22 cellular contexts compared by ENCODE assay signal in genomic region chr3:176490357-176490756, GRCh38.
DNase-seq lines count a peak whose midpoint lies in the region; ATAC-seq lines count a peak whose summit lies in the region.
"Had no signal": no experiment of that assay in that cellular context is flagged by ENCODE, and none has a peak within 500 bp of the region (broad histone marks: within the 10 kb centered on the region; RNA-seq: fewer than 3 reads in every experiment).

No MANE protein-coding gene starts in this region.

- peak; percentile 1 for DNase-seq in renal cortical epithelial cell (ENCODE audit: low read depth)
- DNase-seq in activated CD4-positive, alpha-beta T cell treated with anti-CD3 and anti-CD28 coated beads for 1 hour = no peak
- DNase-seq in stimulated activated CD4-positive, alpha-beta T cell treated with anti-CD3 and anti-CD28 coated beads, Interleukin-4, amount 100 ng/mL, for 24 hours = no peak
- DNase-seq: activated B cell treated with CpG ODN at 0.5 μM for 24 hours; activated CD4-positive, alpha-beta T cell treated with anti-CD3 and anti-CD28 coated beads, Interleukin-2, amount 50 U/mL, for 48 hours; activated naive CD4-positive, alpha-beta T cell; activated naive CD8-positive, alpha-beta T cell treated with anti-CD3 and anti-CD28 coated beads, Interleukin-2, amount 50 U/mL, for 24 hours; DMS 273 treated with DMSO at 0.1 percent for 48 hours; erythroblast; HFFc6; hypothalamus; lower lobe of right lung; naive thymus-derived CD4-positive, alpha-beta T cell; NCI-H1092; NCI-H1694 treated with DMSO at 0.1 percent for 48 hours; stimulated activated CD4-positive, alpha-beta T cell treated with anti-CD3 and anti-CD28 coated beads, Interleukin-4, amount 100 ng/mL, for 1 hour; transverse colon had no signal

- peak; percentile 69 for ATAC-seq in GM18867 (IDR thresholded peaks at IDR 0.05; ENCODE audit: unreplicated experiment)
- peak; percentile 67 for ATAC-seq in GM21390 (IDR thresholded peaks at IDR 0.05; ENCODE audit: unreplicated experiment)
- ATAC-seq in HG03159 (IDR thresholded peaks at IDR 0.05; ENCODE audit: unreplicated experiment) = peak; percentile 63
- ATAC-seq in GM19324 (IDR thresholded peaks at IDR 0.05; ENCODE audit: low FRiP score, unreplicated experiment) = no peak
- ATAC-seq: activated naive CD8-positive, alpha-beta T cell treated with anti-CD3 and anti-CD28 coated beads, Interleukin-2, amount 50 U/mL, for 24 hours; K562; lower lobe of right lung; naive thymus-derived CD4-positive, alpha-beta T cell had no signal
